Comparison of ENCODE assay signal across 2 cellular contexts in genomic region chr2:66464930-66465637, GRCh38.
TF ChIP-seq lines count a peak whose summit lies in the region.

No MANE protein-coding gene starts in this region.

TF ChIP-seq in HepG2, 621 proteins besides CTCF, POLR2A, EP300 and RAD21:
- TF ChIP-seq MAFK (conservative IDR thresholded peaks at IDR 0.05 in 1 of 2, IDR thresholded peaks at IDR 0.05 in 1 of 2; ENCODE audit: low read length in 2 of 2) (peak; percentile 30 to 39; a peak in 2 of 4 replicates), ZNF446 (CRISPR knock-in tag; IDR thresholded peaks at IDR 0.05) (no peak), MAFF (IDR thresholded peaks at IDR 0.05; ENCODE audit: low read depth, low read length) (0 out of 2 replicates have a peak, but pooled peaks have one; percentile 23), SKI (IDR thresholded peaks at IDR 0.05; ENCODE audit: partially characterized antibody) (no peak), ZNF749 (CRISPR knock-in tag; IDR thresholded peaks at IDR 0.05; ENCODE audit: borderline replicate concordance) (no peak), REXO4 (CRISPR knock-in tag; IDR thresholded peaks at IDR 0.05; ENCODE audit: borderline replicate concordance) (no peak), SP2 (CRISPR knock-in tag; IDR thresholded peaks at IDR 0.05) (no peak)

TF ChIP-seq in K562, 482 proteins besides CTCF, POLR2A, EP300 and RAD21:
- TF ChIP-seq NR2C2 (CRISPR knock-in tag; IDR thresholded peaks at IDR 0.05): no peak
- TF ChIP-seq NR2C2 (tag; IDR thresholded peaks at IDR 0.05): peak; percentile 74
- TF ChIP-seq ZNF121 (CRISPR knock-in tag; conservative IDR thresholded peaks at IDR 0.05): no peak
- TF ChIP-seq TFE3 (CRISPR knock-in tag; IDR thresholded peaks at IDR 0.05): no peak
- no peak for TF ChIP-seq USF1 (CRISPR knock-in tag; IDR thresholded peaks at IDR 0.05)
- no peak for TF ChIP-seq KLF13 (tag; IDR thresholded peaks at IDR 0.05; ENCODE audit: borderline replicate concordance, low read depth)
- TF ChIP-seq MTA2 (IDR thresholded peaks at IDR 0.05; ENCODE audit: low read depth): no peak
- no peak for TF ChIP-seq CUX1 (CRISPR knock-in tag; IDR thresholded peaks at IDR 0.05)
- no peak for TF ChIP-seq FUS (optimal IDR thresholded peaks at IDR 0.05; ENCODE audit: low read depth, low read length)
- TF ChIP-seq ID3 (CRISPR knock-in tag; IDR thresholded peaks at IDR 0.05): no peak
- 0 out of 2 replicates have a peak, but pooled peaks have one; percentile 34 for TF ChIP-seq ID3 (tag; IDR thresholded peaks at IDR 0.05)
- TF ChIP-seq ZNF12 (CRISPR knock-in tag; IDR thresholded peaks at IDR 0.05): no peak
- no peak for TF ChIP-seq ZSCAN29 (IDR thresholded peaks at IDR 0.05)
- TF ChIP-seq ZNF316 (IDR thresholded peaks at IDR 0.05): peak; percentile 78
- TF ChIP-seq ATF7 (IDR thresholded peaks at IDR 0.05): no peak
- TF ChIP-seq HINFP (tag; conservative IDR thresholded peaks at IDR 0.05; ENCODE audit: low read depth): no peak
- TF ChIP-seq SAP30 (IDR thresholded peaks at IDR 0.05; ENCODE audit: borderline replicate concordance, insufficient read depth, low read depth, low read length, poor library complexity, severe bottlenecking): no peak
- TF ChIP-seq TCF7 (IDR thresholded peaks at IDR 0.05; ENCODE audit: borderline replicate concordance): no peak
- TF ChIP-seq ZNF583 (CRISPR knock-in tag; IDR thresholded peaks at IDR 0.05): no peak
- TF ChIP-seq HNRNPK (IDR thresholded peaks at IDR 0.05; ENCODE audit: low read depth, low read length, poor library complexity, severe bottlenecking): no peak
- TF ChIP-seq MAFG (tag; conservative IDR thresholded peaks at IDR 0.05): 0 out of 2 replicates have a peak, but pooled peaks have one; percentile 37
- no peak for TF ChIP-seq ILF3 (IDR thresholded peaks at IDR 0.05; ENCODE audit: borderline replicate concordance)
- no peak for TF ChIP-seq SOX6 (IDR thresholded peaks at IDR 0.05)
- no peak for TF ChIP-seq HIVEP1 (CRISPR knock-in tag; IDR thresholded peaks at IDR 0.05)
- TF ChIP-seq ZKSCAN1 (IDR thresholded peaks at IDR 0.05; ENCODE audit: low read depth, low read length): no peak
- TF ChIP-seq CSDE1 (IDR thresholded peaks at IDR 0.05): no peak
- no peak for TF ChIP-seq SMARCA5 (IDR thresholded peaks at IDR 0.05)
- TF ChIP-seq THRB (CRISPR knock-in tag; conservative IDR thresholded peaks at IDR 0.05): no peak
- TF ChIP-seq SPI1 (IDR thresholded peaks at IDR 0.05; ENCODE audit: borderline replicate concordance, low read depth, low read length): no peak
- no peak for TF ChIP-seq ARHGAP35 (IDR thresholded peaks at IDR 0.05; ENCODE audit: partially characterized antibody)
- no peak for TF ChIP-seq ZBTB11 (CRISPR knock-in tag; IDR thresholded peaks at IDR 0.05)
- no peak for TF ChIP-seq TEAD1 (CRISPR knock-in tag; IDR thresholded peaks at IDR 0.05)
- TF ChIP-seq TSC22D4 (tag; IDR thresholded peaks at IDR 0.05): no peak
- peak; percentile 61; the same call in 1 of the 2 replicates for TF ChIP-seq C11orf30 (IDR thresholded peaks at IDR 0.05; ENCODE audit: low read depth)
- no peak for TF ChIP-seq EZH2 (IDR thresholded peaks at IDR 0.05; ENCODE audit: borderline replicate concordance, low read depth, low read length)
- peak; percentile 80 for TF ChIP-seq NR2C1 (IDR thresholded peaks at IDR 0.05)
- TF ChIP-seq NR2C1 (tag; IDR thresholded peaks at IDR 0.05): peak; percentile 86
- no peak for TF ChIP-seq NFIC (IDR thresholded peaks at IDR 0.05)
- no peak for TF ChIP-seq SNRNP70 (optimal IDR thresholded peaks at IDR 0.05; ENCODE audit: low read depth, low read length)
- TF ChIP-seq KDM2B (CRISPR knock-in tag; IDR thresholded peaks at IDR 0.05): no peak
- no peak for TF ChIP-seq PCBP2 (IDR thresholded peaks at IDR 0.05; ENCODE audit: low read depth, low read length, poor library complexity, severe bottlenecking)
- no peak for TF ChIP-seq POLR3G (IDR thresholded peaks at IDR 0.05; ENCODE audit: extremely low read depth, insufficient read length, insufficient replicate concordance)
- no peak for TF ChIP-seq CLOCK (CRISPR knock-in tag; IDR thresholded peaks at IDR 0.05; ENCODE audit: borderline replicate concordance)
- TF ChIP-seq TOE1 (IDR thresholded peaks at IDR 0.05; ENCODE audit: borderline replicate concordance): no peak
- no peak for TF ChIP-seq TOE1 (CRISPR knock-in tag; IDR thresholded peaks at IDR 0.05; ENCODE audit: borderline replicate concordance, low read depth)
- TF ChIP-seq ERF (CRISPR knock-in tag; IDR thresholded peaks at IDR 0.05): no peak
- TF ChIP-seq BRCA1 (IDR thresholded peaks at IDR 0.05): no peak
- no peak for TF ChIP-seq BRCA1 (CRISPR knock-in tag; IDR thresholded peaks at IDR 0.05)
- no peak for TF ChIP-seq CREBBP (IDR thresholded peaks at IDR 0.05; ENCODE audit: low read depth, low read length)
